8 cellular contexts compared by ENCODE assay signal in the genomic region with DNA sequence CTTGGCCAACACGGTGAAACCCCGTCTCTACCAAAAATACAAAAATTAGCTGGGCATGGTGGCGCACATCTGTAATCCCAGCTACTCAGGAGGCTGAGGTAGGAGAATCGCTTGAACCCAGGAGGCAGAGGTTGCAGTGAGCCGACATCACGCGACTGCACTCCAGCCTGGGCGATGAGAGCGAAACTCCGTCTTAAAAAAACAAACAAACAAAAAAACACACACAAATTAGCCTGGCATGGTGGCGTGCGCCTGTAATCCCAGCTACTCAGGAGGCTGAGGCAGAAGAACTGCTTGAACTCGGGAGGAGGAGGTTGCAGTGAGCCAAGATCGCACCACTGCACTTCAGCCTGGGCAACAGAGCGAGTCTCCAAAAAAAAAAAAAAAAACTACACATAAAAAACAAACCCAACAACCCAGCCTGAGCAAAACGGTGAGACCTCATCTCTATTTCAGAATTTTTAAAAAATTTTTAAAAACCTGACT. TPM values are rescaled to one million over a fixed set of nuclear protein-coding genes. Genes with fewer than 3 reads are reported as not detected.
DNase-seq lines count a peak whose midpoint lies in the region; ATAC-seq and TF ChIP-seq lines count a peak whose summit lies in the region.
"Not testable (repeated sequence)": the region's sequence is repeated elsewhere in the genome, so short reads cannot be mapped to it uniquely, and the experiment has no call there.

No MANE protein-coding gene starts in this region.

- peaks cover 66 to 84% of the 10 kb centered on the region in 2 donors for H3K4me1 Mint-ChIP-seq in effector memory CD8-positive, alpha-beta T cell (ENCODE audit: low read depth in 2 of 2)
- peaks cover 89% of the 10 kb centered on the region for H3K4me1 Mint-ChIP-seq in osteocyte (ENCODE audit: unreplicated experiment)
- peaks cover 87% of the 10 kb centered on the region for H3K4me1 Mint-ChIP-seq in stimulated activated naive CD8-positive, alpha-beta T cell treated with anti-CD3 and anti-CD28 coated beads, Interleukin-15, amount 100 ng/mL, for 72 hours

- peaks cover 100% of the 10 kb centered on the region for H4K20me1 ChIP-seq in BLaER1

- peak overlapping the region; percentile 92 for H3K4me3 ChIP-seq in BLaER1
- H3K4me3 ChIP-seq in HL-60 (replicated peaks; ENCODE audit: insufficient read depth, low read length); liver (ENCODE audit: low read depth in 1 of 3, low read length in 3 of 3): not testable (repeated sequence)

- 88% methylated on average over 16 of the region's 16 CpGs for WGBS in liver

- peak overlapping the region; percentile 94 to 98 for H3K4me3 Mint-ChIP-seq in effector memory CD8-positive, alpha-beta T cell
- not testable (repeated sequence) for H3K4me3 Mint-ChIP-seq in osteocyte (ENCODE audit: unreplicated experiment)
- H3K4me3 Mint-ChIP-seq in stimulated activated naive CD8-positive, alpha-beta T cell treated with anti-CD3 and anti-CD28 coated beads, Interleukin-15, amount 100 ng/mL, for 72 hours, result peak overlapping the region; percentile 26 to 29

- TF ChIP-seq RAD21 in liver (IDR thresholded peaks at IDR 0.05), result not testable (repeated sequence)

- H3K4me1 ChIP-seq in BLaER1, result peaks cover 85% of the 10 kb centered on the region
- peaks cover 7 to 59% (median 48%) of the 10 kb centered on the region in 4 donors for H3K4me1 ChIP-seq in liver (ENCODE audit: control insufficient read depth in 4 of 4, insufficient read depth in 4 of 4, low read length in 3 of 4)

- TF ChIP-seq CTCF in HL-60 (IDR thresholded peaks at IDR 0.05; ENCODE audit: insufficient read depth, low read length); VCaP (conservative IDR thresholded peaks at IDR 0.05); liver (IDR thresholded peaks at IDR 0.05; ENCODE audit: low read depth, low read length, missing input control); osteocyte (IDR thresholded peaks at IDR 0.05): not testable (repeated sequence)

- not testable (repeated sequence) for H3K9me3 ChIP-seq in BLaER1; liver (ENCODE audit: control insufficient read depth in 4 of 4, low read length in 3 of 4)

- not testable (repeated sequence) for ATAC-seq in activated naive CD4-positive, alpha-beta T cell treated with anti-CD3 and anti-CD28 coated beads, Interleukin-2, amount 50 U/mL, for 72 hours; effector memory CD8-positive, alpha-beta T cell (replicated peaks); stimulated activated naive CD8-positive, alpha-beta T cell treated with anti-CD3 and anti-CD28 coated beads, Interleukin-15, amount 100 ng/mL, for 72 hours

- peak overlapping the region; percentile 65 to 81 for H3K27ac Mint-ChIP-seq in activated naive CD4-positive, alpha-beta T cell treated with anti-CD3 and anti-CD28 coated beads, Interleukin-2, amount 50 U/mL, for 72 hours
- H3K27ac Mint-ChIP-seq in effector memory CD8-positive, alpha-beta T cell, result peak overlapping the region; percentile 86 to 95
- H3K27ac Mint-ChIP-seq in osteocyte (ENCODE audit: unreplicated experiment), result peak overlapping the region; percentile 87
- peak overlapping the region; percentile 40 to 67 for H3K27ac Mint-ChIP-seq in stimulated activated naive CD8-positive, alpha-beta T cell treated with anti-CD3 and anti-CD28 coated beads, Interleukin-15, amount 100 ng/mL, for 72 hours

- peaks cover 21 to 65% of the 10 kb centered on the region in 2 donors for H3K36me3 Mint-ChIP-seq in activated naive CD4-positive, alpha-beta T cell treated with anti-CD3 and anti-CD28 coated beads, Interleukin-2, amount 50 U/mL, for 72 hours
- H3K36me3 Mint-ChIP-seq in effector memory CD8-positive, alpha-beta T cell (ENCODE audit: insufficient read depth), result peaks cover 18% of the 10 kb centered on the region
- peaks cover 18% of the 10 kb centered on the region for H3K36me3 Mint-ChIP-seq in osteocyte (ENCODE audit: unreplicated experiment)

- peaks cover 52% of the 10 kb centered on the region for H3K36me3 ChIP-seq in BLaER1
- H3K36me3 ChIP-seq in liver (ENCODE audit: control insufficient read depth in 4 of 4, insufficient read depth in 3 of 4, low read depth in 1 of 4, low read length in 3 of 4), result not testable (repeated sequence)

- not testable (repeated sequence) for DNase-seq in HL-60 (ENCODE audit: low read depth in 1 of 2, low spot score in 1 of 2); activated naive CD4-positive, alpha-beta T cell treated with anti-CD3 and anti-CD28 coated beads, Interleukin-2, amount 50 U/mL, for 72 hours (ENCODE audit: low spot score in 2 of 2); effector memory CD8-positive, alpha-beta T cell; osteocyte (ENCODE audit: extremely low spot score, unreplicated experiment); stimulated activated naive CD8-positive, alpha-beta T cell treated with anti-CD3 and anti-CD28 coated beads, Interleukin-15, amount 100 ng/mL, for 72 hours

- H3K4me2 ChIP-seq in BLaER1, result peak overlapping the region; percentile 96

- H3K27me3 ChIP-seq in BLaER1; HL-60 (ENCODE audit: insufficient read depth, poor library complexity, severe bottlenecking); liver (ENCODE audit: control insufficient read depth in 4 of 4, insufficient read depth in 4 of 4, low read length in 3 of 4): not testable (repeated sequence)

- H3K27me3 Mint-ChIP-seq in effector memory CD8-positive, alpha-beta T cell; osteocyte (ENCODE audit: unreplicated experiment); stimulated activated naive CD8-positive, alpha-beta T cell treated with anti-CD3 and anti-CD28 coated beads, Interleukin-15, amount 100 ng/mL, for 72 hours: not testable (repeated sequence)

- H3K9ac ChIP-seq in BLaER1, result peak overlapping the region; percentile 100
- H3K9ac ChIP-seq in liver (ENCODE audit: low read depth in 1 of 2, low read length in 2 of 2), result not testable (repeated sequence)

- peak overlapping the region; percentile 100 for H3K27ac ChIP-seq in BLaER1
- peak overlapping the region; percentile 2; the same call in 1 of the 2 replicates for H3K27ac ChIP-seq in HL-60 (replicated peaks)
- H3K27ac ChIP-seq in VCaP, result peak overlapping the region; percentile 100
- H3K27ac ChIP-seq in liver (ENCODE audit: low read depth in 1 of 2, low read length in 2 of 2), result peak overlapping the region; percentile 67 to 73

- H3K9me3 Mint-ChIP-seq in activated naive CD4-positive, alpha-beta T cell treated with anti-CD3 and anti-CD28 coated beads, Interleukin-2, amount 50 U/mL, for 72 hours; effector memory CD8-positive, alpha-beta T cell; osteocyte (ENCODE audit: unreplicated experiment); stimulated activated naive CD8-positive, alpha-beta T cell treated with anti-CD3 and anti-CD28 coated beads, Interleukin-15, amount 100 ng/mL, for 72 hours: not testable (repeated sequence)

RNA-seq across cellular contexts. Expression of gene SNX5, which starts 8.2 kb away (rescaled TPM):
- total RNA-seq in activated naive CD4-positive, alpha-beta T cell treated with anti-CD3 and anti-CD28 coated beads, Interleukin-2, amount 50 U/mL, for 72 hours, result 100 to 1,000 TPM; 182 to 188 TPM
- total RNA-seq in liver (10 to 100 TPM; 51.6 to 77.8 TPM), osteocyte (140 and 147 TPM in 2 replicates)
- polyA plus RNA-seq in liver, result 10 to 100 TPM; 32.8 to 40.8 TPM

RNA-seq across cellular contexts. Expression of gene MGME1, which starts 8.4 kb away (rescaled TPM):
- 10 to 100 TPM; 31.9 to 33.9 TPM for total RNA-seq in activated naive CD4-positive, alpha-beta T cell treated with anti-CD3 and anti-CD28 coated beads, Interleukin-2, amount 50 U/mL, for 72 hours
- total RNA-seq in liver, result 10 to 100 TPM in 1 of 2 donors, 1 to 10 TPM in 1; 5.9 to 26.8 TPM
- 1 to 10 TPM; 4.2 to 7.5 TPM for polyA plus RNA-seq in liver
- total RNA-seq in osteocyte, result 38.5 and 40.5 TPM in 2 replicates

Comparison
In these comparisons a context has a peak if more than half of its experiments do, and no peak if none do; other contexts are left out.
1. H3K27ac ChIP-seq: peak in every context shown above with its lines; median percentile 100 in BLaER1; 100 in VCaP; 70 in liver; 2 in HL-60.